Comparison of ENCODE assay signal across 1 cellular context in genomic region chr5:150161242-150162141, GRCh38.
A peak's percentile ranks its signal among the peaks of the same experiment; 100 is the strongest.
TF ChIP-seq lines count a peak whose summit lies in the region.

No MANE protein-coding gene starts in this region.

TF ChIP-seq in IMR-90, 13 proteins besides CTCF, POLR2A, EP300 and RAD21 (continued from another document):
- no peak for TF ChIP-seq RCOR1 (IDR thresholded peaks at IDR 0.05; ENCODE audit: insufficient replicate concordance, low read length)
- no peak for TF ChIP-seq BHLHE40 (IDR thresholded peaks at IDR 0.05; ENCODE audit: low read depth, low read length)
- TF ChIP-seq NFE2L2 (IDR thresholded peaks at IDR 0.05; ENCODE audit: low read depth, low read length): no peak
- no peak for TF ChIP-seq ELK1 (IDR thresholded peaks at IDR 0.05; ENCODE audit: borderline replicate concordance, low read depth, low read length)
- no peak for TF ChIP-seq RFX5 (IDR thresholded peaks at IDR 0.05; ENCODE audit: low read depth, low read length)
- TF ChIP-seq, protein P1, sequence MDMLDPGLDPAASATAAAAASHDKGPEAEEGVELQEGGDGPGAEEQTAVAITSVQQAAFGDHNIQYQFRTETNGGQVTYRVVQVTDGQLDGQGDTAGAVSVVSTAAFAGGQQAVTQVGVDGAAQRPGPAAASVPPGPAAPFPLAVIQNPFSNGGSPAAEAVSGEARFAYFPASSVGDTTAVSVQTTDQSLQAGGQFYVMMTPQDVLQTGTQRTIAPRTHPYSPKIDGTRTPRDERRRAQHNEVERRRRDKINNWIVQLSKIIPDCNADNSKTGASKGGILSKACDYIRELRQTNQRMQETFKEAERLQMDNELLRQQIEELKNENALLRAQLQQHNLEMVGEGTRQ (IDR thresholded peaks at IDR 0.05; ENCODE audit: low read depth, low read length): no peak
- TF ChIP-seq CHD1 (IDR thresholded peaks at IDR 0.05; ENCODE audit: low read depth, low read length): no peak
- TF ChIP-seq FOS (IDR thresholded peaks at IDR 0.05; ENCODE audit: low read depth, low read length): no peak
- no peak for TF ChIP-seq CEBPB (IDR thresholded peaks at IDR 0.05; ENCODE audit: low read depth, low read length)
- TF ChIP-seq MAFK (IDR thresholded peaks at IDR 0.05; ENCODE audit: low read depth, low read length): no peak
- TF ChIP-seq MAZ (IDR thresholded peaks at IDR 0.05; ENCODE audit: borderline replicate concordance, low read depth, low read length): peak; percentile 83
TF ChIP-seq in IMR-90: peak in this region for 2.
